In genomic region chr14:76948213-76948947, GRCh38 we compare ENCODE assay signal across 9 cellular contexts.
DNase-seq lines count a peak whose midpoint lies in the region; ATAC-seq and TF ChIP-seq lines count a peak whose summit lies in the region.
"Had no signal": no experiment of that assay in that cellular context is flagged by ENCODE, and none has a peak within 500 bp of the region (broad histone marks: within the 10 kb centered on the region; RNA-seq: fewer than 3 reads in every experiment).

No MANE protein-coding gene starts in this region.

- TF ChIP-seq CTCF in glutamatergic neuron (IDR thresholded peaks at IDR 0.05; ENCODE audit: partially characterized antibody, unreplicated experiment) (no peak), osteocyte (IDR thresholded peaks at IDR 0.05) (no peak)

- peak overlapping the region; percentile 77 for H3K27ac Mint-ChIP-seq in glutamatergic neuron (ENCODE audit: unreplicated experiment)
- peak overlapping the region; percentile 95 for H3K27ac Mint-ChIP-seq in osteocyte (ENCODE audit: unreplicated experiment)

- H3K36me3 ChIP-seq in BLaER1 treated with 17β-estradiol and CSF1 and Interleukin-3, amounts not matched to agents 10 nM and 100 nM, result no peaks in the 10 kb centered on the region
- no peaks in the 10 kb centered on the region for H3K36me3 ChIP-seq in SJCRH30

- H3K4me1 ChIP-seq in BLaER1 treated with 17β-estradiol and CSF1 and Interleukin-3, amounts not matched to agents 10 nM and 100 nM, result peaks cover 41 to 80% (median 64%) of the 10 kb centered on the region in 10 experiments
- H3K4me1 ChIP-seq in SJCRH30, result peaks cover 40% of the 10 kb centered on the region

- no peaks in the 10 kb centered on the region for H4K20me1 ChIP-seq in BLaER1 treated with 17β-estradiol and CSF1 and Interleukin-3, amounts not matched to agents 10 nM and 100 nM

- H3K4me3 Mint-ChIP-seq in glutamatergic neuron (ENCODE audit: unreplicated experiment) (peak overlapping the region; percentile 36), osteocyte (ENCODE audit: unreplicated experiment) (no peak overlapping the region)

- H3K27ac ChIP-seq in BLaER1 treated with 17β-estradiol and CSF1 and Interleukin-3, amounts not matched to agents 10 nM and 100 nM, result peak overlapping the region in 9 of 11 experiments; percentile 5 to 75 (median 68); a peak in 15 of 22 replicates
- H3K27ac ChIP-seq in SJCRH30, result peak overlapping the region; percentile 73

- peak overlapping the region in 10 of 11 experiments; percentile 22 to 66 (median 56); a peak in 14 of 22 replicates for H3K9ac ChIP-seq in BLaER1 treated with 17β-estradiol and CSF1 and Interleukin-3, amounts not matched to agents 10 nM and 100 nM

- H3K9me3 Mint-ChIP-seq in glutamatergic neuron (ENCODE audit: unreplicated experiment) (peaks cover 6% of the 10 kb centered on the region), osteocyte (ENCODE audit: unreplicated experiment) (no peaks in the 10 kb centered on the region)

- peak overlapping the region; percentile 49 to 92 (median 84) for H3K4me2 ChIP-seq in BLaER1 treated with 17β-estradiol and CSF1 and Interleukin-3, amounts not matched to agents 10 nM and 100 nM

- H3K36me3 Mint-ChIP-seq in glutamatergic neuron (ENCODE audit: unreplicated experiment) (no peaks in the 10 kb centered on the region), osteocyte (ENCODE audit: unreplicated experiment) (no peaks in the 10 kb centered on the region)

- ATAC-seq in GM18498 (IDR thresholded peaks at IDR 0.05; ENCODE audit: unreplicated experiment), result no peak

- H3K4me3 ChIP-seq in BLaER1 treated with 17β-estradiol and CSF1 and Interleukin-3, amounts not matched to agents 10 nM and 100 nM, result no peak overlapping the region
- H3K4me3 ChIP-seq in SJCRH30, result no peak overlapping the region

- peaks cover 5% of the 10 kb centered on the region for H3K27me3 Mint-ChIP-seq in glutamatergic neuron (ENCODE audit: unreplicated experiment)
- H3K27me3 Mint-ChIP-seq in osteocyte (ENCODE audit: unreplicated experiment), result no peaks in the 10 kb centered on the region

- H3K27me3 ChIP-seq in BLaER1 treated with 17β-estradiol and CSF1 and Interleukin-3, amounts not matched to agents 10 nM and 100 nM, result no peaks in the 10 kb centered on the region
- H3K27me3 ChIP-seq in SJCRH30, result no peaks in the 10 kb centered on the region

- no peaks in the 10 kb centered on the region for H3K9me3 ChIP-seq in BLaER1 treated with 17β-estradiol and CSF1 and Interleukin-3, amounts not matched to agents 10 nM and 100 nM (replicated peaks in 1 of 11)
- no peaks in the 10 kb centered on the region for H3K9me3 ChIP-seq in SJCRH30 (replicated peaks)

- no peak for DNase-seq in SJCRH30
- no peak for DNase-seq in glutamatergic neuron
- DNase-seq in osteocyte (ENCODE audit: extremely low spot score, unreplicated experiment), result no peak
- no peak for DNase-seq in dedifferentiated amniotic fluid mesenchymal stem cell (ENCODE audit: extremely low spot score)
- no peak for DNase-seq in NOMO-1 treated with dmso at 0.1 percent for 144 hours (lab: John Stamatoyannopoulos, UW; ENCODE audit: unreplicated experiment)
- no peak for DNase-seq in NCI-H2081 (lab: John Stamatoyannopoulos, UW)
- DNase-seq: MM.1S had no signal

- H3K4me1 Mint-ChIP-seq in glutamatergic neuron (ENCODE audit: low read depth, unreplicated experiment) (peaks cover 27% of the 10 kb centered on the region), osteocyte (ENCODE audit: unreplicated experiment) (peaks cover 65% of the 10 kb centered on the region)
